Comparison of ENCODE assay signal across 14 cellular contexts in the genomic region with DNA sequence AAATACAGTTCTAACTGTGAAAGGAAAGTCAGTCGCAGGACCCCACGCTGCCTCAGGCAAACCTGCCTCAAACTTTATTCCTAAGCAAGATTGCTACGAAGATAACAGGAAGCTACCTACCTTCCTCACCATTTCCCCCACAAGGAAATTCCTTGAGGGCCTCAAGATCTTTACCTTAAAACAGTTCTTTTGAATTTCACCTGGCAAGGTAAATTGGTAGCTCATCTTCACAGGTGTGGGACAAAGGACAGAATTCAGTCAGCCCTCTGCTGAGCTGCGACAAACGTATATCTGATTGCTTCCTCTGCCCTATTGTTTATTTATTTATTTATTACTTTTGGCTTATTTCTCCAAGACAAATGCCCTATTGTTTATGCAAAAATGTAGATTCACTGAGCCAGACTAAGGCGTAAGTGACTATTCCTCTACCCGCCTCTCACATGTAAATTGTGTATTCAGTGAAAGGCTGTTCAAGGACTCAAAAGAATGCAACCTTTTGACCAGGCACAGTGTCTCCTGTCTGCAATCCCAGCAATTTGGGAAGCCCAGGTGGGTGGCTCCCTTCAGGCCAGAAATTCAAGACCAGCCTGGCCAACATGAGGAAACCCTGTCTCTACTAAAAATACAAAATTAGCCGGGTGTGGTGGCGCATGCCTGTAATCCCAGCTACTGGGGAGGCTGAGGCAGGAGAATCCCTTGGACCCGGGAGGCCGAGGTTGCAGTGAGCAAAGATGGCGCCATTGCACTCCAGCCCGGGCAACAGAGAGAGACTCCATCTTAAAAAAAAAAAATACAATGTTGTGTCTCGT. TPM values are rescaled to one million over a fixed set of nuclear protein-coding genes. Genes with fewer than 3 reads are reported as not detected.
DNase-seq lines count a peak whose midpoint lies in the region; ATAC-seq, FAIRE-seq and TF ChIP-seq lines count a peak whose summit lies in the region.
"Had no signal": no experiment of that assay in that cellular context is flagged by ENCODE, and none has a peak within 500 bp of the region (broad histone marks: within the 10 kb centered on the region; RNA-seq: fewer than 3 reads in every experiment).

No MANE protein-coding gene starts in this region.

- intact Hi-C loops in activated CD8-positive, alpha-beta T cell treated with anti-CD3 and anti-CD28 coated beads for 36 hours (cut with micrococcal nuclease) = no loop called here
- intact Hi-C loops in pancreas (cut with DNase I) = no loop called here

- no peaks in the 10 kb centered on the region for H3K27me3 ChIP-seq in pancreas

- no peak for TF ChIP-seq CTCF in activated CD8-positive, alpha-beta T cell treated with anti-CD3 and anti-CD28 coated beads for 36 hours (IDR thresholded peaks at IDR 0.05)
- TF ChIP-seq CTCF in pancreas (IDR thresholded peaks at IDR 0.05) = no peak

- CTCF ChIA-PET in activated CD8-positive, alpha-beta T cell treated with anti-CD3 and anti-CD28 coated beads for 36 hours (lab: Charles Lee) = no interaction called here

- ATAC-seq in GM19025 (IDR thresholded peaks at IDR 0.05; ENCODE audit: low read depth, unreplicated experiment) = peak; percentile 78
- peak; percentile 100 for ATAC-seq in HG02973 (IDR thresholded peaks at IDR 0.05; ENCODE audit: unreplicated experiment)
- ATAC-seq in activated CD8-positive, alpha-beta T cell treated with anti-CD3 and anti-CD28 coated beads for 36 hours = peak; percentile 95
- no peak for ATAC-seq in pancreas
- ATAC-seq in GM18517 (IDR thresholded peaks at IDR 0.05; ENCODE audit: unreplicated experiment) = no peak

- H3K27ac Mint-ChIP-seq in activated CD8-positive, alpha-beta T cell treated with anti-CD3 and anti-CD28 coated beads for 36 hours = no peak overlapping the region
- H3K27ac Mint-ChIP-seq: activated T-cell treated with anti-CD3 and anti-CD28 coated beads, Interleukin-2, amount 50 U/mL, for 24 hours; T-helper 1 cell treated with Interleukin-12 subunit alpha and Interleukin-12 subunit beta and Interleukin-4 antibody, amounts not matched to agents 30 μg/mL and 1 μg/mL, for 36 hours had no signal

- no peaks in the 10 kb centered on the region for H3K4me1 Mint-ChIP-seq in activated CD8-positive, alpha-beta T cell treated with anti-CD3 and anti-CD28 coated beads for 36 hours (ENCODE audit: low read depth)

- FAIRE-seq in pancreas (lab: Jason Lieb, UNC) = no peak

- H3K36me3 Mint-ChIP-seq in activated CD8-positive, alpha-beta T cell treated with anti-CD3 and anti-CD28 coated beads for 36 hours (ENCODE audit: low read depth) = no peaks in the 10 kb centered on the region

- H3K9me3 Mint-ChIP-seq in activated CD8-positive, alpha-beta T cell treated with anti-CD3 and anti-CD28 coated beads for 36 hours = no peaks in the 10 kb centered on the region
- H3K9me3 Mint-ChIP-seq: activated T-cell treated with anti-CD3 and anti-CD28 coated beads, Interleukin-2, amount 50 U/mL, for 24 hours; T-helper 1 cell treated with Interleukin-12 subunit alpha and Interleukin-12 subunit beta and Interleukin-4 antibody, amounts not matched to agents 30 μg/mL and 1 μg/mL, for 36 hours had no signal

- no peak for DNase-seq in activated CD8-positive, alpha-beta T cell treated with anti-CD3 and anti-CD28 coated beads for 36 hours
- DNase-seq in pancreas (no peak), kidney tubule cell (ENCODE audit: low spot score) (no peak), DMS 273 (lab: John Stamatoyannopoulos, UW; ENCODE audit: unreplicated experiment) (no peak), inferior parietal cortex (ENCODE audit: extremely low spot score) (no peak)
- DNase-seq: activated T-cell treated with anti-CD3 and anti-CD28 coated beads, Interleukin-2, amount 50 U/mL, for 24 hours; Calu3; NCI-H748 treated with DMSO at 0.1 percent for 48 hours had no signal

- H3K4me1 ChIP-seq in pancreas = peaks cover 6 to 8% (median 7%) of the 10 kb centered on the region in 3 donors

- H3K36me3 ChIP-seq in pancreas = no peaks in the 10 kb centered on the region

- 78 to 81% methylated on average over 14 of the region's 14 CpGs for WGBS in pancreas, 2 donors

- POLR2A ChIA-PET in activated CD8-positive, alpha-beta T cell treated with anti-CD3 and anti-CD28 coated beads for 36 hours (lab: Charles Lee) = no interaction called here

- no peaks in the 10 kb centered on the region for H3K27me3 Mint-ChIP-seq in activated CD8-positive, alpha-beta T cell treated with anti-CD3 and anti-CD28 coated beads for 36 hours
- H3K27me3 Mint-ChIP-seq: activated T-cell treated with anti-CD3 and anti-CD28 coated beads, Interleukin-2, amount 50 U/mL, for 24 hours had no signal

- H3K4me3 Mint-ChIP-seq in activated CD8-positive, alpha-beta T cell treated with anti-CD3 and anti-CD28 coated beads for 36 hours = no peak overlapping the region
- H3K4me3 Mint-ChIP-seq: activated T-cell treated with anti-CD3 and anti-CD28 coated beads, Interleukin-2, amount 50 U/mL, for 24 hours; T-helper 1 cell treated with Interleukin-12 subunit alpha and Interleukin-12 subunit beta and Interleukin-4 antibody, amounts not matched to agents 30 μg/mL and 1 μg/mL, for 36 hours had no signal

- H3K4me3 ChIP-seq in pancreas = no peak overlapping the region

- H3K27ac ChIP-seq in pancreas = peak overlapping the region; percentile 52 to 88 (median 78)

- H3K9me3 ChIP-seq in pancreas = no peaks in the 10 kb centered on the region

RNA-seq across cellular contexts. Expression of a gene that starts 17.3 kb away (rescaled TPM):
- 10 to 100 TPM; 12.6 to 14.1 TPM for total RNA-seq in activated CD8-positive, alpha-beta T cell treated with anti-CD3 and anti-CD28 coated beads for 36 hours
- total RNA-seq in pancreas = 10 to 100 TPM in 1 of 6 donors, 1 to 10 TPM in 5; 5.2 to 10.2 (median 6.0) TPM
- 1 to 10 TPM; 6.0 to 8.2 TPM for polyA plus RNA-seq in pancreas

RNA-seq across cellular contexts. Expression of a gene that starts 31.6 kb away (rescaled TPM):
- under 1 TPM; 0.18 to 0.29 TPM for total RNA-seq in activated CD8-positive, alpha-beta T cell treated with anti-CD3 and anti-CD28 coated beads for 36 hours
- under 1 TPM in 4 of 6 donors, not detected in 2; 0.06 to 0.32 (median 0.07) TPM for total RNA-seq in pancreas
- under 1 TPM; 0.23 to 0.42 TPM for polyA plus RNA-seq in pancreas
- total RNA-seq: Calu3, mucosa of gallbladder, skeletal muscle tissue had no signal

Comparison
In these comparisons a context has a peak if more than half of its experiments do, and no peak if none do; other contexts are left out.
1. ATAC-seq: peak in GM19025 (single experiment), HG02973 (single experiment) and activated CD8-positive, alpha-beta T cell treated with anti-CD3 and anti-CD28 coated beads for 36 hours (single experiment); none in pancreas (0 of 4) and GM18517 (single experiment).